In genomic region chr9:134390537-134390936, GRCh38 we compare ENCODE assay signal across 8 cellular contexts.
DNase-seq lines count a peak whose midpoint lies in the region; ATAC-seq and TF ChIP-seq lines count a peak whose summit lies in the region.

No MANE protein-coding gene starts in this region.

- H2AFZ ChIP-seq in KMS-11 (ENCODE audit: low read depth) (no peak overlapping the region), PC-3 (ENCODE audit: low read length) (no peak overlapping the region)

- TF ChIP-seq POLR2A in sigmoid colon (IDR thresholded peaks at IDR 0.05), result no peak

- TF ChIP-seq CTCF in KMS-11 (conservative IDR thresholded peaks at IDR 0.05; ENCODE audit: low read depth, low read length), result no peak
- no peak for TF ChIP-seq CTCF in foreskin fibroblast (IDR thresholded peaks at IDR 0.05; ENCODE audit: low read depth, low read length)
- no peak for TF ChIP-seq CTCF in PC-3 (conservative IDR thresholded peaks at IDR 0.05; ENCODE audit: low read depth, low read length)
- no peak for TF ChIP-seq CTCF in sigmoid colon (IDR thresholded peaks at IDR 0.05)

- H3K9me3 ChIP-seq in PC-3 (ENCODE audit: low read length), result no peaks in the 10 kb centered on the region
- no peaks in the 10 kb centered on the region for H3K9me3 ChIP-seq in sigmoid colon

- H3K4me1 ChIP-seq in KMS-11 (ENCODE audit: low read depth, poor library complexity, severe bottlenecking) (peaks cover 36% of the 10 kb centered on the region), PC-3 (ENCODE audit: insufficient read depth, low read length) (no peaks in the 10 kb centered on the region; the same call in 1 of the 2 replicates), sigmoid colon (peaks cover 0 to 87% (median 84%) of the 10 kb centered on the region in 4 donors)

- DNase-seq in activated naive CD4-positive, alpha-beta T cell treated with Interleukin-2 at 50 U/mL for 16 hours, result peak; percentile 86
- DNase-seq in stimulated activated CD8-positive, alpha-beta memory T cell treated with anti-CD3 and anti-CD28 coated beads, Interleukin-15, amount 100 ng/mL, for 48 hours (ENCODE audit: low read depth in 2 of 2), result peak; percentile 80 to 84
- DNase-seq in NCI-H345 treated with DMSO at 0.1 percent for 48 hours (lab: John Stamatoyannopoulos, UW; ENCODE audit: unreplicated experiment), result no peak
- no peak for DNase-seq in foreskin fibroblast
- no peak for DNase-seq in PC-3
- no peak for DNase-seq in sigmoid colon

- H3K36me3 ChIP-seq in KMS-11 (ENCODE audit: insufficient read depth) (no peaks in the 10 kb centered on the region), PC-3 (ENCODE audit: low read depth, low read length) (no peaks in the 10 kb centered on the region), sigmoid colon (no peaks in the 10 kb centered on the region)

- CTCF ChIA-PET in PC-3 (lab: Charles Lee), result no interaction called here

- WGBS in sigmoid colon, 2 donors, result 60 to 83% methylated on average over 17 of the region's 17 CpGs

- peaks cover 41% of the 10 kb centered on the region for H3K79me2 ChIP-seq in KMS-11 (ENCODE audit: insufficient read depth, low read depth)
- peaks cover 41% of the 10 kb centered on the region for H3K79me2 ChIP-seq in PC-3 (ENCODE audit: low read length)

- no peak overlapping the region for H3K4me3 ChIP-seq in KMS-11 (IDR thresholded peaks at IDR 0.05; ENCODE audit: insufficient read depth, low read depth, low read length)
- H3K4me3 ChIP-seq in foreskin fibroblast (ENCODE audit: low read depth in 1 of 2, low read length in 2 of 2), result no peak overlapping the region
- H3K4me3 ChIP-seq in PC-3 (ENCODE audit: low read length), result no peak overlapping the region
- no peak overlapping the region for H3K4me3 ChIP-seq in sigmoid colon

- no peaks in the 10 kb centered on the region for H3F3A ChIP-seq in PC-3 (ENCODE audit: low read length, unreplicated experiment)

- H3K4me2 ChIP-seq in KMS-11, result peak overlapping the region; percentile 98
- H3K4me2 ChIP-seq in PC-3 (ENCODE audit: low read length), result no peak overlapping the region

- H3K27me3 ChIP-seq in KMS-11 (ENCODE audit: insufficient read depth, low read depth) (no peaks in the 10 kb centered on the region), PC-3 (ENCODE audit: low read length) (no peaks in the 10 kb centered on the region), sigmoid colon (no peaks in the 10 kb centered on the region)

- no peak for TF ChIP-seq EP300 in sigmoid colon (IDR thresholded peaks at IDR 0.05)

- H4K20me1 ChIP-seq in KMS-11 (ENCODE audit: insufficient read depth) (no peaks in the 10 kb centered on the region), PC-3 (ENCODE audit: low read length) (no peaks in the 10 kb centered on the region)

- BruUV-seq in PC-3 (replicated peaks; lab: Mats Ljungman, UMichigan), result no TSS peak

- H3K9ac ChIP-seq in KMS-11, result peak overlapping the region; percentile 77
- H3K9ac ChIP-seq in PC-3 (ENCODE audit: low read length), result no peak overlapping the region

- H3K27ac ChIP-seq in KMS-11, result peak overlapping the region; percentile 99
- H3K27ac ChIP-seq in PC-3 (ENCODE audit: low read length), result no peak overlapping the region
- no peak overlapping the region for H3K27ac ChIP-seq in sigmoid colon

- no peaks in the 10 kb centered on the region for H3K9me2 ChIP-seq in PC-3 (replicated peaks; ENCODE audit: low read length)

- intact Hi-C loops in PC-3 (cut with micrococcal nuclease) (no loop called here), sigmoid colon (cut with DNase I) (no loop called here)

- ATAC-seq in GM19395 (IDR thresholded peaks at IDR 0.05; ENCODE audit: unreplicated experiment), result peak; percentile 29
- no peak for ATAC-seq in PC-3

- POLR2A ChIA-PET in PC-3 (lab: Charles Lee; ENCODE audit: unreplicated experiment), result no interaction called here

Comparison
In these comparisons a context has a peak if more than half of its experiments do, and no peak if none do; other contexts are left out.
1. DNase-seq: peak in activated naive CD4-positive, alpha-beta T cell treated with Interleukin-2 at 50 U/mL for 16 hours (single experiment) and stimulated activated CD8-positive, alpha-beta memory T cell treated with anti-CD3 and anti-CD28 coated beads, Interleukin-15, amount 100 ng/mL, for 48 hours (2 of 2); none in NCI-H345 treated with DMSO at 0.1 percent for 48 hours (single experiment), foreskin fibroblast (0 of 2), PC-3 (single experiment) and sigmoid colon (single experiment).